17 cellular contexts compared by ENCODE assay signal in the genomic region with DNA sequence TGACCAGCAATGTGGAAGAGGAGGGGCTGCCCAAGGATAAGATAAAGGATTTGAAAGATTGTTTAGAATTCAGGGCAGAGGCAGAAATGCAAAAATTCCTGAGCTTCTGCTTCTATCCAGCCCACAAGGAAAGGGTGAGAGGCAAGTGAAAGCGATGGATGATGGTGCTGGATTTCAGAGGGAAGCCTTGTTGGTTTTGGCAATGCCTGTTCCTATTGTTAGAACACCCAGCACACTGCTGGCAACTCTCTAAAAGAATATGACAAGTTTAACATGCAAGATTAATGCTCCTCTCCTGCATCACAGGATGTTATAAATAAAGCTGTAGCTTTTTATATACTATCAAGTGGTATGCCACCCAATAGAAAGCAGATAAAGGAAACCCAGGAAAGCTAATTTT.
DNase-seq lines count a peak whose midpoint lies in the region; ATAC-seq and TF ChIP-seq lines count a peak whose summit lies in the region.
"Had no signal": no experiment of that assay in that cellular context is flagged by ENCODE, and none has a peak within 500 bp of the region (broad histone marks: within the 10 kb centered on the region; RNA-seq: fewer than 3 reads in every experiment).

No MANE protein-coding gene starts in this region.

- no peaks in the 10 kb centered on the region for H4K20me1 ChIP-seq in fibroblast of lung (ENCODE audit: control insufficient read depth, extremely low read depth, insufficient read depth, low read length)

- H3K27ac ChIP-seq in fibroblast of lung (ENCODE audit: insufficient read depth, low read length) = no peak overlapping the region
- H3K27ac ChIP-seq: uterus had no signal

- H3K4me3 ChIP-seq in fibroblast of lung (replicated peaks in 1 of 4; ENCODE audit: control extremely low read depth in 1 of 4, insufficient read depth in 1 of 4, low read depth in 3 of 4, low read length in 4 of 4) = no peak overlapping the region
- H3K4me3 ChIP-seq: uterus had no signal

- peak overlapping the region; percentile 60 to 89 (median 82) for H3K27ac Mint-ChIP-seq in nephron
- H3K27ac Mint-ChIP-seq: B cell; naive thymus-derived CD4-positive, alpha-beta T cell; T-cell; WTC11 had no signal

- H3K4me3 Mint-ChIP-seq in nephron = no peak overlapping the region
- H3K4me3 Mint-ChIP-seq: B cell; naive thymus-derived CD4-positive, alpha-beta T cell; T-cell; WTC11 had no signal

- no peak overlapping the region for H3K9ac ChIP-seq in fibroblast of lung (ENCODE audit: insufficient read depth, low read length)

- H3K36me3 ChIP-seq in fibroblast of lung (ENCODE audit: control insufficient read depth, insufficient read depth, low read length) = no peaks in the 10 kb centered on the region
- H3K36me3 ChIP-seq: uterus had no signal

- no peaks in the 10 kb centered on the region for H3K36me3 Mint-ChIP-seq in nephron (ENCODE audit: low read depth)
- H3K36me3 Mint-ChIP-seq: T-cell had no signal

- no peaks in the 10 kb centered on the region for H3K27me3 ChIP-seq in fibroblast of lung (ENCODE audit: control insufficient read depth, insufficient read depth, low read length)
- H3K27me3 ChIP-seq: uterus had no signal

- no peaks in the 10 kb centered on the region for H3K79me2 ChIP-seq in fibroblast of lung (ENCODE audit: control insufficient read depth, insufficient read depth, low read length)

- no peaks in the 10 kb centered on the region for H3K9me3 ChIP-seq in fibroblast of lung (ENCODE audit: control insufficient read depth, insufficient read depth, low read depth, low read length)
- H3K9me3 ChIP-seq: uterus had no signal

- TF ChIP-seq CTCF in fibroblast of lung (conservative IDR thresholded peaks at IDR 0.05 in 1 of 2, IDR thresholded peaks at IDR 0.05 in 1 of 2; ENCODE audit: low read depth in 1 of 2, low read length in 2 of 2) (no peak), nephron (IDR thresholded peaks at IDR 0.05; ENCODE audit: unreplicated experiment in 3 of 3) (no peak)

- ATAC-seq in SK-N-SH treated with all-trans-retinoic acid at 6 μM for 48 hours (peak; percentile 96), GM21360 (IDR thresholded peaks at IDR 0.05; ENCODE audit: unreplicated experiment) (no peak), GM19463 (IDR thresholded peaks at IDR 0.05; ENCODE audit: unreplicated experiment) (no peak)
- ATAC-seq: left colon; naive thymus-derived CD4-positive, alpha-beta T cell; T-cell; WTC11 had no signal

- peak; percentile 34 for DNase-seq in GM03348 (ENCODE audit: low spot score)
- DNase-seq in fibroblast of lung (ENCODE audit: low read depth in 2 of 2) = peak; percentile 46 to 93
- no peak for DNase-seq in cortex of kidney (lab: John Stamatoyannopoulos, UW)
- no peak for DNase-seq in stimulated activated CD4-positive, alpha-beta T cell treated with anti-CD3 and anti-CD28 coated beads, Interleukin-15, amount 100 ng/mL, for 24 hours
- DNase-seq: activated effector memory CD4-positive, alpha-beta T cell treated with anti-CD3 and anti-CD28 coated beads, Interleukin-2, amount 50 U/mL, for 16 hours; left colon; naive thymus-derived CD4-positive, alpha-beta T cell; NCI-H2029; NCI-H774; uterus had no signal

- no peaks in the 10 kb centered on the region for H3K4me1 ChIP-seq in fibroblast of lung (ENCODE audit: control insufficient read depth, extremely low read depth, insufficient read depth, low read length)
- H3K4me1 ChIP-seq: uterus had no signal

- H2AFZ ChIP-seq in fibroblast of lung (ENCODE audit: low read length) = no peak overlapping the region

- H3K4me2 ChIP-seq in fibroblast of lung (ENCODE audit: extremely low read depth, insufficient read depth, low read length) = no peak overlapping the region

- peaks cover 10% of the 10 kb centered on the region for H3K4me1 Mint-ChIP-seq in nephron
- H3K4me1 Mint-ChIP-seq: B cell; naive thymus-derived CD4-positive, alpha-beta T cell; T-cell had no signal

- H3K27me3 Mint-ChIP-seq in nephron (ENCODE audit: low read depth) = no peaks in the 10 kb centered on the region

- peaks cover 15% of the 10 kb centered on the region for H3K9me3 Mint-ChIP-seq in nephron

TF ChIP-seq in SK-N-SH treated with all-trans-retinoic acid at 6 μM for 48 hours, 23 proteins besides CTCF, POLR2A, EP300 and RAD21:
- TF ChIP-seq ISL1 (CRISPR knock-in tag; IDR thresholded peaks at IDR 0.05) = peak; percentile 65; the same call in 1 of the 2 replicates
- TF ChIP-seq, protein P1, sequence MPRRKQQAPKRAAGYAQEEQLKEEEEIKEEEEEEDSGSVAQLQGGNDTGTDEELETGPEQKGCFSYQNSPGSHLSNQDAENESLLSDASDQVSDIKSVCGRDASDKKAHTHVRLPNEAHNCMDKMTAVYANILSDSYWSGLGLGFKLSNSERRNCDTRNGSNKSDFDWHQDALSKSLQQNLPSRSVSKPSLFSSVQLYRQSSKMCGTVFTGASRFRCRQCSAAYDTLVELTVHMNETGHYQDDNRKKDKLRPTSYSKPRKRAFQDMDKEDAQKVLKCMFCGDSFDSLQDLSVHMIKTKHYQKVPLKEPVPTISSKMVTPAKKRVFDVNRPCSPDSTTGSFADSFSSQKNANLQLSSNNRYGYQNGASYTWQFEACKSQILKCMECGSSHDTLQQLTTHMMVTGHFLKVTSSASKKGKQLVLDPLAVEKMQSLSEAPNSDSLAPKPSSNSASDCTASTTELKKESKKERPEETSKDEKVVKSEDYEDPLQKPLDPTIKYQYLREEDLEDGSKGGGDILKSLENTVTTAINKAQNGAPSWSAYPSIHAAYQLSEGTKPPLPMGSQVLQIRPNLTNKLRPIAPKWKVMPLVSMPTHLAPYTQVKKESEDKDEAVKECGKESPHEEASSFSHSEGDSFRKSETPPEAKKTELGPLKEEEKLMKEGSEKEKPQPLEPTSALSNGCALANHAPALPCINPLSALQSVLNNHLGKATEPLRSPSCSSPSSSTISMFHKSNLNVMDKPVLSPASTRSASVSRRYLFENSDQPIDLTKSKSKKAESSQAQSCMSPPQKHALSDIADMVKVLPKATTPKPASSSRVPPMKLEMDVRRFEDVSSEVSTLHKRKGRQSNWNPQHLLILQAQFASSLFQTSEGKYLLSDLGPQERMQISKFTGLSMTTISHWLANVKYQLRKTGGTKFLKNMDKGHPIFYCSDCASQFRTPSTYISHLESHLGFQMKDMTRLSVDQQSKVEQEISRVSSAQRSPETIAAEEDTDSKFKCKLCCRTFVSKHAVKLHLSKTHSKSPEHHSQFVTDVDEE (CRISPR knock-in tag; IDR thresholded peaks at IDR 0.05) = no peak
- no peak for TF ChIP-seq ESRRG (CRISPR knock-in tag; IDR thresholded peaks at IDR 0.05)
- TF ChIP-seq ARNTL (CRISPR knock-in tag; IDR thresholded peaks at IDR 0.05; ENCODE audit: borderline replicate concordance, low read depth) = no peak
- TF ChIP-seq TOX (CRISPR knock-in tag; IDR thresholded peaks at IDR 0.05; ENCODE audit: borderline replicate concordance) = peak; percentile 65; the same call in 1 of the 2 replicates
- TF ChIP-seq ZFP3 (CRISPR knock-in tag; IDR thresholded peaks at IDR 0.05) = no peak
- TF ChIP-seq, protein P2, sequence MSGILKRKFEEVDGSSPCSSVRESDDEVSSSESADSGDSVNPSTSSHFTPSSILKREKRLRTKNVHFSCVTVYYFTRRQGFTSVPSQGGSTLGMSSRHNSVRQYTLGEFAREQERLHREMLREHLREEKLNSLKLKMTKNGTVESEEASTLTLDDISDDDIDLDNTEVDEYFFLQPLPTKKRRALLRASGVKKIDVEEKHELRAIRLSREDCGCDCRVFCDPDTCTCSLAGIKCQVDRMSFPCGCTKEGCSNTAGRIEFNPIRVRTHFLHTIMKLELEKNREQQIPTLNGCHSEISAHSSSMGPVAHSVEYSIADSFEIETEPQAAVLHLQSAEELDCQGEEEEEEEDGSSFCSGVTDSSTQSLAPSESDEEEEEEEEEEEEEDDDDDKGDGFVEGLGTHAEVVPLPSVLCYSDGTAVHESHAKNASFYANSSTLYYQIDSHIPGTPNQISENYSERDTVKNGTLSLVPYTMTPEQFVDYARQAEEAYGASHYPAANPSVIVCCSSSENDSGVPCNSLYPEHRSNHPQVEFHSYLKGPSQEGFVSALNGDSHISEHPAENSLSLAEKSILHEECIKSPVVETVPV (CRISPR knock-in tag; IDR thresholded peaks at IDR 0.05) = no peak
- TF ChIP-seq, protein P3, sequence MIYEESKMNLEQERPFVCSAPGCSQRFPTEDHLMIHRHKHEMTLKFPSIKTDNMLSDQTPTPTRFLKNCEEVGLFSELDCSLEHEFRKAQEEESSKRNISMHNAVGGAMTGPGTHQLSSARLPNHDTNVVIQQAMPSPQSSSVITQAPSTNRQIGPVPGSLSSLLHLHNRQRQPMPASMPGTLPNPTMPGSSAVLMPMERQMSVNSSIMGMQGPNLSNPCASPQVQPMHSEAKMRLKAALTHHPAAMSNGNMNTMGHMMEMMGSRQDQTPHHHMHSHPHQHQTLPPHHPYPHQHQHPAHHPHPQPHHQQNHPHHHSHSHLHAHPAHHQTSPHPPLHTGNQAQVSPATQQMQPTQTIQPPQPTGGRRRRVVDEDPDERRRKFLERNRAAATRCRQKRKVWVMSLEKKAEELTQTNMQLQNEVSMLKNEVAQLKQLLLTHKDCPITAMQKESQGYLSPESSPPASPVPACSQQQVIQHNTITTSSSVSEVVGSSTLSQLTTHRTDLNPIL (CRISPR knock-in tag; IDR thresholded peaks at IDR 0.05; ENCODE audit: low read depth) = no peak
- TF ChIP-seq ZNF565 (CRISPR knock-in tag; conservative IDR thresholded peaks at IDR 0.05; ENCODE audit: low read depth) = no peak
- TF ChIP-seq GLIS3 (CRISPR knock-in tag; IDR thresholded peaks at IDR 0.05) = no peak
- no peak for TF ChIP-seq PPARA (CRISPR knock-in tag; IDR thresholded peaks at IDR 0.05; ENCODE audit: borderline replicate concordance)
- no peak for TF ChIP-seq ZC3H10 (CRISPR knock-in tag; IDR thresholded peaks at IDR 0.05)

Comparison
In these comparisons a context has a peak if more than half of its experiments do, and no peak if none do; other contexts are left out.
1. DNase-seq: peak in GM03348 (single experiment) and fibroblast of lung (2 of 2); none in cortex of kidney (single experiment) and stimulated activated CD4-positive, alpha-beta T cell treated with anti-CD3 and anti-CD28 coated beads, Interleukin-15, amount 100 ng/mL, for 24 hours (single experiment).